9 cellular contexts compared by ENCODE assay signal in the genomic region with DNA sequence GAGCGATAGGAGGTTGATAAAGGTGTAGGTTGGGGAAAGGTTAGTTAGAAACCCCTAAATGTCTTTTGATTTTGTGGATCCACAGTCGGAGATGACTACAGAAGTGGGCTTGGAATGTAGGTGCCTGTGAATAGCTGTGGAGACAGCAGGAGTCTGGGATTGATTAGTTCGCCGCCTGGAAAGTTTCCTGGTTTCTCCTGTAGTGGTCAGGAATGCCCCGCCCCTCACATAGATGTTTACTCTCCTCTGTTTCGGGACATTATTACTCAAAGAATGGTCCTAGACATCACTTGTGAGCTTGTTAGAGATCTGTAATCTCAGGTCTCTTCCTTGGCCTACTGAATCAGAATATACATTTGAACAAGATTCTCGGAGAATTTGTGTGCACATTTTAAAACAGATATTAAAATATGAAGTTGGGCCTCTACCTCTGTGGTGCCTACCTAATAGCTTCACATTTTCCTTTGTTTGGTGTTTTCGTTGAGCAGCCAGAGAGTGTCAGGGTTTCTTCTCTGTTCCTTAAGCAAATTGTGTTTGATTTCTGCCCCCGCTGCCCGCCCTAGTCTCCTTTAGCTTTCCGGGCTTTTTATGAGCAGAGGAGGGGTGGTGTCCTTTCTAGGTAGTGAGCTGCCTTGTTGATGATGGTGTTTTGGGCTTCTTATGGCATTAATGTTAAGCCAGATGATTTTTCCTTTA.
A peak's percentile ranks its signal among the peaks of the same experiment; 100 is the strongest.
DNase-seq lines count a peak whose midpoint lies in the region; ATAC-seq and TF ChIP-seq lines count a peak whose summit lies in the region.
"Had no signal": no experiment of that assay in that cellular context is flagged by ENCODE, and none has a peak within 500 bp of the region (broad histone marks: within the 10 kb centered on the region; RNA-seq: fewer than 3 reads in every experiment).

No MANE protein-coding gene starts in this region.

- ATAC-seq in CD8-positive, alpha-beta T cell: no peak
- peak; percentile 42 for ATAC-seq in T-helper 17 cell
- no peak for ATAC-seq in GM18867 (IDR thresholded peaks at IDR 0.05; ENCODE audit: unreplicated experiment)

- peaks cover 42% of the 10 kb centered on the region for H3K36me3 ChIP-seq in CD8-positive, alpha-beta T cell (ENCODE audit: insufficient read depth, low read length)
- H3K36me3 ChIP-seq in skeletal muscle tissue (ENCODE audit: control insufficient read depth in 3 of 3, insufficient read depth in 3 of 3, low read length in 3 of 3): peaks cover 17 to 32% (median 17%) of the 10 kb centered on the region in 3 donors

- peaks cover 95% of the 10 kb centered on the region for H3K36me3 Mint-ChIP-seq in CD8-positive, alpha-beta T cell
- peaks cover 12% of the 10 kb centered on the region for H3K36me3 Mint-ChIP-seq in T-helper 17 cell (ENCODE audit: low read depth)

- no peaks in the 10 kb centered on the region for H3K27me3 Mint-ChIP-seq in CD8-positive, alpha-beta T cell (ENCODE audit: low read depth)
- H3K27me3 Mint-ChIP-seq in T-helper 17 cell: no peaks in the 10 kb centered on the region

- peak overlapping the region in 1 of 3 donors; percentile 0 for H3K9ac ChIP-seq in skeletal muscle tissue (ENCODE audit: low read depth in 1 of 3, low read length in 3 of 3)

- POLR2A ChIA-PET in CD8-positive, alpha-beta T cell (lab: Charles Lee): interaction anchor here (0.8 to 1.2 kb wide), 3 partner anchors 9 to 90 kb away, joined by 3 read pairs; no protein-coding TSS in a partner anchor

- peak overlapping the region; percentile 3 for H3K4me3 ChIP-seq in CD8-positive, alpha-beta T cell (ENCODE audit: low read depth, low read length)
- H3K4me3 ChIP-seq in fibroblast of mammary gland (ENCODE audit: control insufficient read depth, low read depth, low read length) (no peak overlapping the region), skeletal muscle tissue (ENCODE audit: low read length in 3 of 3) (no peak overlapping the region)
- H3K4me3 ChIP-seq: dorsolateral prefrontal cortex had no signal

- H3K9me3 Mint-ChIP-seq in CD8-positive, alpha-beta T cell: no peaks in the 10 kb centered on the region

- intact Hi-C loops in CD8-positive, alpha-beta T cell (cut with DNase I, micrococcal nuclease): no loop called here

- CTCF ChIA-PET in CD8-positive, alpha-beta T cell (lab: Charles Lee): interaction anchor here (0.9 kb wide), 1 partner anchor 28 kb away, joined by 3 read pairs; no protein-coding TSS in a partner anchor

- no peak for DNase-seq in CD8-positive, alpha-beta T cell
- DNase-seq in T-helper 17 cell (no peak), fibroblast of mammary gland (ENCODE audit: low read depth) (peak; percentile 78), NCI-H510A treated with DMSO at 0.1 percent for 48 hours (lab: John Stamatoyannopoulos, UW) (no peak), NCI-H2171 treated with DMSO at 0.1 percent for 48 hours (lab: John Stamatoyannopoulos, UW) (no peak)
- DNase-seq: dorsolateral prefrontal cortex, NCI-H1417 treated with DMSO at 0.1 percent for 48 hours had no signal

- no peaks in the 10 kb centered on the region for H3K9me3 ChIP-seq in CD8-positive, alpha-beta T cell (ENCODE audit: low read length)
- no peaks in the 10 kb centered on the region for H3K9me3 ChIP-seq in T-helper 17 cell (ENCODE audit: control insufficient read depth, low read length, poor library complexity, severe bottlenecking)
- no peaks in the 10 kb centered on the region for H3K9me3 ChIP-seq in skeletal muscle tissue (ENCODE audit: control insufficient read depth in 3 of 3, low read length in 3 of 3)

- peak overlapping the region; percentile 91 for H3K27ac Mint-ChIP-seq in CD8-positive, alpha-beta T cell
- peak overlapping the region; percentile 93 for H3K27ac Mint-ChIP-seq in T-helper 17 cell

- peak overlapping the region; percentile 10 for H3K27ac ChIP-seq in CD8-positive, alpha-beta T cell (ENCODE audit: low read depth, low read length)
- H3K27ac ChIP-seq in skeletal muscle tissue (ENCODE audit: low read depth, low read length): peak overlapping the region; percentile 31

- H3K4me1 Mint-ChIP-seq in CD8-positive, alpha-beta T cell (ENCODE audit: low read depth): peaks cover 73% of the 10 kb centered on the region
- peaks cover 42% of the 10 kb centered on the region for H3K4me1 Mint-ChIP-seq in T-helper 17 cell

- TF ChIP-seq CTCF in CD8-positive, alpha-beta T cell (IDR thresholded peaks at IDR 0.05): no peak
- no peak for TF ChIP-seq CTCF in fibroblast of mammary gland (conservative IDR thresholded peaks at IDR 0.05; ENCODE audit: control insufficient read depth, insufficient read depth, low read depth, low read length)

- peak overlapping the region; percentile 56 for H3K4me3 Mint-ChIP-seq in CD8-positive, alpha-beta T cell
- peak overlapping the region; percentile 49 for H3K4me3 Mint-ChIP-seq in T-helper 17 cell

- H3K27me3 ChIP-seq in CD8-positive, alpha-beta T cell (ENCODE audit: insufficient read depth, low read length): no peaks in the 10 kb centered on the region
- H3K27me3 ChIP-seq in skeletal muscle tissue (ENCODE audit: control insufficient read depth in 3 of 3, insufficient read depth in 3 of 3, low read length in 3 of 3): no peaks in the 10 kb centered on the region
- H3K27me3 ChIP-seq: dorsolateral prefrontal cortex had no signal

- peaks cover 32% of the 10 kb centered on the region for H3K4me1 ChIP-seq in CD8-positive, alpha-beta T cell (ENCODE audit: insufficient read depth, low read length)
- H3K4me1 ChIP-seq in skeletal muscle tissue (ENCODE audit: control insufficient read depth in 3 of 3, insufficient read depth in 3 of 3, low read length in 3 of 3): peaks cover 27 to 45% (median 30%) of the 10 kb centered on the region in 3 donors
